11 cellular contexts compared by ENCODE assay signal in genomic region chr3:149581248-149581647, GRCh38.
DNase-seq lines count a peak whose midpoint lies in the region; ATAC-seq and TF ChIP-seq lines count a peak whose summit lies in the region.
"Had no signal": no experiment of that assay in that cellular context is flagged by ENCODE, and none has a peak within 500 bp of the region (broad histone marks: within the 10 kb centered on the region; RNA-seq: fewer than 3 reads in every experiment).

No MANE protein-coding gene starts in this region.

- TSS peak; percentile 60 for BruUV-seq in mammary epithelial cell (replicated peaks; lab: Mats Ljungman, UMichigan)

- H3K4me1 ChIP-seq in mammary epithelial cell (ENCODE audit: insufficient read depth, low read length) (peaks cover 86% of the 10 kb centered on the region), psoas muscle (peaks cover 72% of the 10 kb centered on the region)

- ATAC-seq in psoas muscle (peak in 2 of 4 donors; percentile 1), HG02973 (IDR thresholded peaks at IDR 0.05; ENCODE audit: unreplicated experiment) (no peak)
- ATAC-seq: T-cell had no signal

- H4K20me1 ChIP-seq in mammary epithelial cell (ENCODE audit: insufficient read depth, low read length): no peaks in the 10 kb centered on the region

- intact Hi-C loops in mammary epithelial cell (cut with micrococcal nuclease) (loop anchor here (2.0 kb wide), 2 partner anchors 22 to 38 kb away; no protein-coding TSS in a partner anchor), psoas muscle (cut with DNase I) (no loop called here)

- peak overlapping the region; percentile 64 for H3K4me2 ChIP-seq in mammary epithelial cell (ENCODE audit: insufficient read depth, low read depth, low read length)

- H3K4me3 ChIP-seq in mammary epithelial cell (replicated peaks in 1 of 3; ENCODE audit: insufficient read depth in 1 of 3, low read depth in 2 of 3, low read length in 3 of 3) (peak overlapping the region in 1 of 3 experiments; percentile 2), psoas muscle (no peak overlapping the region), MG63 (no peak overlapping the region)
- H3K4me3 ChIP-seq: upper lobe of right lung had no signal

- 3% methylated on average over 2 of the region's 2 CpGs for WGBS in mammary epithelial cell (ENCODE audit: low coverage, missing lambda C conversion rate)
- WGBS in psoas muscle, 3 donors: 29 to 33% (median 30%) methylated on average over 2 of the region's 2 CpGs

- H3K27ac ChIP-seq in mammary epithelial cell (ENCODE audit: insufficient read depth, low read depth, low read length) (peak overlapping the region; percentile 98), psoas muscle (peak overlapping the region; percentile 88)
- H3K27ac ChIP-seq: upper lobe of right lung had no signal

- DNase-seq in ELR (ENCODE audit: low read depth) (peak; percentile 83), LHCN-M2 (ENCODE audit: low read depth) (peak; percentile 81), mammary epithelial cell (peak; percentile 76), psoas muscle (no peak), MG63 (no peak), inferior parietal cortex (ENCODE audit: extremely low spot score) (no peak), activated gamma-delta T cell treated with Interleukin-2 at 50 U/mL for 16 hours (no peak)
- DNase-seq: H9, T-cell, upper lobe of right lung had no signal

- dilution Hi-C loops in mammary epithelial cell (cut with HindIII; ENCODE audit: low sequenced_read_pairs): no loop called here

- TF ChIP-seq CTCF in mammary epithelial cell (conservative IDR thresholded peaks at IDR 0.05 in 1 of 2, IDR thresholded peaks at IDR 0.05 in 1 of 2; ENCODE audit: extremely low read depth in 1 of 2, insufficient read depth in 1 of 2, low read depth in 1 of 2, low read length in 2 of 2) (no peak), psoas muscle (IDR thresholded peaks at IDR 0.05) (no peak)

- H3K36me3 ChIP-seq in mammary epithelial cell (ENCODE audit: insufficient read depth, low read length): no peaks in the 10 kb centered on the region
- no peaks in the 10 kb centered on the region for H3K36me3 ChIP-seq in psoas muscle (ENCODE audit: insufficient read depth in 1 of 2, low read depth in 1 of 2)
- peaks cover 12% of the 10 kb centered on the region for H3K36me3 ChIP-seq in MG63
- H3K36me3 ChIP-seq: upper lobe of right lung had no signal

- CTCF ChIA-PET in mammary epithelial cell (lab: Charles Lee; ENCODE audit: low non-redundant PET): interaction anchor here (0.5 to 0.6 kb wide), 2 partner anchors 21 to 50 kb away, joined by 4 to 7 read pairs; no protein-coding TSS in a partner anchor

- no peaks in the 10 kb centered on the region for H3K27me3 ChIP-seq in mammary epithelial cell (ENCODE audit: insufficient read depth, low read length)
- H3K27me3 ChIP-seq in psoas muscle (ENCODE audit: insufficient read depth in 3 of 3, low read length in 2 of 3): no peaks in the 10 kb centered on the region
- no peaks in the 10 kb centered on the region for H3K27me3 ChIP-seq in MG63
- H3K27me3 ChIP-seq: upper lobe of right lung had no signal

- no peaks in the 10 kb centered on the region for H3K9me3 ChIP-seq in mammary epithelial cell (replicated peaks; ENCODE audit: insufficient read depth, low read length)
- no peaks in the 10 kb centered on the region for H3K9me3 ChIP-seq in psoas muscle
- no peaks in the 10 kb centered on the region for H3K9me3 ChIP-seq in MG63
- H3K9me3 ChIP-seq: upper lobe of right lung had no signal

- H3K9ac ChIP-seq in mammary epithelial cell (ENCODE audit: insufficient read depth, low read length): peak overlapping the region; percentile 69

- peaks cover 55% of the 10 kb centered on the region for H3K79me2 ChIP-seq in mammary epithelial cell (ENCODE audit: insufficient read depth, low read length)

- H2AFZ ChIP-seq in mammary epithelial cell (ENCODE audit: low read depth, low read length): no peak overlapping the region

- in situ Hi-C loops in mammary epithelial cell (cut with MboI; ENCODE audit: low sequenced_read_pairs in 2 of 2): loop anchor here (10.0 kb wide), 1 partner anchor 74 kb away; the partner anchor contains the start of gene WWTR1 (in 2 of the 2)

Comparison
In these comparisons a context has a peak if more than half of its experiments do, and no peak if none do; other contexts are left out.
1. DNase-seq: peak in ELR (single experiment), LHCN-M2 (single experiment) and mammary epithelial cell (single experiment); none in psoas muscle (0 of 2), MG63 (single experiment), inferior parietal cortex (single experiment) and activated gamma-delta T cell treated with Interleukin-2 at 50 U/mL for 16 hours (single experiment).